Comparison of ENCODE assay signal across 10 cellular contexts in genomic region chr3:131083190-131083863, GRCh38. TPM values are rescaled to one million over a fixed set of nuclear protein-coding genes. Genes with fewer than 3 reads are reported as not detected.
DNase-seq lines count a peak whose midpoint lies in the region; ATAC-seq and TF ChIP-seq lines count a peak whose summit lies in the region.
"Had no signal": no experiment of that assay in that cellular context is flagged by ENCODE, and none has a peak within 500 bp of the region (broad histone marks: within the 10 kb centered on the region; RNA-seq: fewer than 3 reads in every experiment).

No MANE protein-coding gene starts in this region.

- no peak overlapping the region for H3K9ac ChIP-seq in BLaER1 treated with 17β-estradiol and CSF1 and Interleukin-3, amounts not matched to agents 10 nM and 100 nM

- peaks cover 0 to 32% (median 20%) of the 10 kb centered on the region in 10 experiments; a peak in 18 of 20 replicates for H3K4me1 ChIP-seq in BLaER1 treated with 17β-estradiol and CSF1 and Interleukin-3, amounts not matched to agents 10 nM and 100 nM
- H3K4me1 ChIP-seq in gastroesophageal sphincter, result peaks cover 0 to 7% (median 0%) of the 10 kb centered on the region in 3 donors

- no peak for TF ChIP-seq CTCF in gastroesophageal sphincter (IDR thresholded peaks at IDR 0.05)

- H3K4me2 ChIP-seq in BLaER1 treated with 17β-estradiol and CSF1 and Interleukin-3, amounts not matched to agents 10 nM and 100 nM, result peak overlapping the region; percentile 22 to 74 (median 57); a peak in 20 of 22 replicates

- 18 to 22% methylated on average over 2 to 3 of the region's 4 CpGs for WGBS in gastroesophageal sphincter (ENCODE audit: low coverage in 1 of 2), 2 donors

- DNase-seq in NCI-H1417 treated with DMSO at 0.1 percent for 48 hours (lab: John Stamatoyannopoulos, UW), result peak; percentile 56
- DNase-seq in amygdala (lab: John Stamatoyannopoulos, UW), result peak; percentile 7 to 98 (median 86)
- DNase-seq in left kidney (ENCODE audit: low read depth, low spot score), result peak; percentile 75
- DNase-seq: CD4-positive, CD25-positive, alpha-beta regulatory T cell; stimulated activated naive CD8-positive, alpha-beta T cell treated with anti-CD3 and anti-CD28 coated beads, Interleukin-15, amount 100 ng/mL, for 72 hours had no signal

- no peaks in the 10 kb centered on the region for H3K36me3 ChIP-seq in BLaER1 treated with 17β-estradiol and CSF1 and Interleukin-3, amounts not matched to agents 10 nM and 100 nM
- H3K36me3 ChIP-seq in gastroesophageal sphincter, result no peaks in the 10 kb centered on the region

- no peak overlapping the region for H3K4me3 ChIP-seq in BLaER1 treated with 17β-estradiol and CSF1 and Interleukin-3, amounts not matched to agents 10 nM and 100 nM
- H3K4me3 ChIP-seq in gastroesophageal sphincter, result no peak overlapping the region

- TF ChIP-seq POLR2A in gastroesophageal sphincter (IDR thresholded peaks at IDR 0.05), result no peak

- TF ChIP-seq EP300 in gastroesophageal sphincter (IDR thresholded peaks at IDR 0.05), result no peak

- H3K27ac ChIP-seq in BLaER1 treated with 17β-estradiol and CSF1 and Interleukin-3, amounts not matched to agents 10 nM and 100 nM, result peak overlapping the region in 3 of 11 experiments; percentile 20 to 51 (median 42); a peak in 4 of 22 replicates
- no peak overlapping the region for H3K27ac ChIP-seq in gastroesophageal sphincter

- no peaks in the 10 kb centered on the region for H3K9me3 ChIP-seq in BLaER1 treated with 17β-estradiol and CSF1 and Interleukin-3, amounts not matched to agents 10 nM and 100 nM (replicated peaks in 1 of 11)
- H3K9me3 ChIP-seq in gastroesophageal sphincter, result no peaks in the 10 kb centered on the region

- H3K27me3 ChIP-seq in BLaER1 treated with 17β-estradiol and CSF1 and Interleukin-3, amounts not matched to agents 10 nM and 100 nM, result no peaks in the 10 kb centered on the region
- H3K27me3 ChIP-seq in gastroesophageal sphincter, result no peaks in the 10 kb centered on the region

- no peak for ATAC-seq in HG02678 (IDR thresholded peaks at IDR 0.05; ENCODE audit: unreplicated experiment)
- ATAC-seq in GM19351 (IDR thresholded peaks at IDR 0.05; ENCODE audit: unreplicated experiment), result no peak
- no peak for ATAC-seq in gastroesophageal sphincter
- no peak for ATAC-seq in HG02588 (IDR thresholded peaks at IDR 0.05; ENCODE audit: unreplicated experiment)
- ATAC-seq: stimulated activated naive CD8-positive, alpha-beta T cell treated with anti-CD3 and anti-CD28 coated beads, Interleukin-15, amount 100 ng/mL, for 72 hours had no signal

- no peaks in the 10 kb centered on the region for H4K20me1 ChIP-seq in BLaER1 treated with 17β-estradiol and CSF1 and Interleukin-3, amounts not matched to agents 10 nM and 100 nM

RNA-seq across cellular contexts. Expression of gene NEK11, which starts 56.6 kb away (rescaled TPM):
- total RNA-seq in gastroesophageal sphincter, result 10 to 100 TPM in 1 of 4 donors, 1 to 10 TPM in 3; 4.4 to 19.1 (median 6.0) TPM

RNA-seq across cellular contexts. Expression of gene ASTE1, which starts 56.7 kb away (rescaled TPM):
- 1 to 10 TPM; 3.0 to 4.8 (median 4.0) TPM for total RNA-seq in gastroesophageal sphincter
